In the genomic region with DNA sequence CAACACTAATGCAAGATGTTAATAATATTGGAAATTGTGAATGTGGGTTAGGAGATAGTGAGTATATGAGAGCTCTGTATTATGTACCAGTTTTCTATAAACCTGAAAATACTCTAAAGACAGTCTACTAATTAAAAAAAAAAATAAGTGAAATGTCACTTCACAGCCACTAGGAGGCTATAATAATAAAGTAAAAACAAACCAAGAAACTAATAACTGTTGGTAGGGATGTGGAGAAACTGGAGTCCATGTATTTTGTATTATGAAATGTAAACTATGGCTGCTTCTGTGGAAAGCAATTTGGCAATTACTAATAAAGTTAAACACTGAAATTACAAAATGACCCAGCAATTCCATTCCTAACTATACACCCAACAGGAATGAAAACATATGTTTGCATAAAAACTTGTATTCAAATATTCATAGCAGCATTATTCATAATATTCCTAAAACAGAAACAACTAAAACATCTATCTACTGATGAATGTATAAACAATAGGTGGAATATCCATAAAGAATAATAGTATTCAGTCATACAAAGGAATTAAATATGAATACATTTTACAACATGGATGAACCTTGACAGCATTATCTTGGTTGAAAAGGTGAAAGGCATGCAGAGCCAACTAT, we compare ENCODE assay signal across 1 cellular context.
TF ChIP-seq lines count a peak whose summit lies in the region.

No MANE protein-coding gene starts in this region.

TF ChIP-seq in IMR-90, 13 proteins besides CTCF, POLR2A, EP300 and RAD21:
- TF ChIP-seq CEBPB (IDR thresholded peaks at IDR 0.05; ENCODE audit: low read depth, low read length), result no peak
- no peak for TF ChIP-seq RFX5 (IDR thresholded peaks at IDR 0.05; ENCODE audit: low read depth, low read length)
- no peak for TF ChIP-seq FOS (IDR thresholded peaks at IDR 0.05; ENCODE audit: low read depth, low read length)
- no peak for TF ChIP-seq NFE2L2 (IDR thresholded peaks at IDR 0.05; ENCODE audit: low read depth, low read length)
- no peak for TF ChIP-seq MAZ (IDR thresholded peaks at IDR 0.05; ENCODE audit: borderline replicate concordance, low read depth, low read length)
- TF ChIP-seq MAFK (IDR thresholded peaks at IDR 0.05; ENCODE audit: low read depth, low read length), result no peak
- TF ChIP-seq SMC3 (IDR thresholded peaks at IDR 0.05; ENCODE audit: low read depth, low read length), result no peak
- TF ChIP-seq BHLHE40 (IDR thresholded peaks at IDR 0.05; ENCODE audit: low read depth, low read length), result no peak
